Comparison of ENCODE assay signal across 8 cellular contexts in the genomic region with DNA sequence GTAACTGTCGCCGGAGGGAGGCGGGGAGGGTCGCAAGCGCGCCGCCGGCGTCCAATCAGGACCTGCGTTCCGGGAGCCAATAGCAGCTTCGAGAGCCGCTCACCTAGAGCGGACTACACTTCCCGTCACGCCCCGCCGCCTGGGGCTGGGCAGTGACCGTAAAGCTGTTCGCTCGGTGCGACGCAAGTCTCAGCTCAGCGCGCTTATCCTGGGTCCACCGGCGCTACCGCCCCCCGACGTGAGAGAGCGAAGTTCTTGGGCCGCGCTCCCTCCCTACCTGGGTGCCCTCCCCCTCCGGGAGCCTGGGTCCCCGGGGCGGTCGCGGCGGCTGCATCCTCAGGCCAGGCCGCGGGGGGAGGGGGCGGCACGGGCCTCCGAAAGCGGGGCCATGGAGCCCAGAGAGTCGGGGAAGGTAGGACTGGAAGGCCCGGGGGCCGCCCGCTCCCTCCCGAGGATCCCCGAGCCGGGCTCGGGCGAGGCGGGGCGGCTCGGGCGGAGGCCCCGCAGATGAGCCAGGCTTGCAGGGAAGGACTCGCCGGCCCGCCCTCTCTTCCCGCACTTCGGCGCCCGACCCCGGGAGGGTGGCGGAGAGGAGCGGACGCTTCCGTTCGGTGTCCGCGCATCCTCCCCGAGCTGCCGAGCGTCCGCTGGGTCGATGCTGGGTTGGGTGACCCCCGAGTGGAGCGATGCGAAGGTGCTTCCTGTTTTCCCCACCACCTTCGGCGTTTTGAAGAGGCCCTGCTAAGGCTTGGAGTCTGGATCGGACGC. TPM values are rescaled to one million over a fixed set of nuclear protein-coding genes. Genes with fewer than 3 reads are reported as not detected.
DNase-seq lines count a peak whose midpoint lies in the region; ATAC-seq and TF ChIP-seq lines count a peak whose summit lies in the region.

Gene ZNF862 (plus strand): TSS at position 152 of the 768 bp plus-strand sequence. CDS start 237 bp downstream, at position 389.

- no peak for TF ChIP-seq CTCF in GM10248 (IDR thresholded peaks at IDR 0.05; ENCODE audit: control extremely low read depth, extremely low read depth, low read depth, missing control alignments)
- TF ChIP-seq CTCF in osteoblast (IDR thresholded peaks at IDR 0.05; ENCODE audit: extremely low read depth, low read depth, low read length): no peak
- TF ChIP-seq CTCF in thoracic aorta (IDR thresholded peaks at IDR 0.05): no peak

- H3K27ac Mint-ChIP-seq in activated naive CD8-positive, alpha-beta T cell: peak within 1 kb of the TSS; percentile 83

- H3K4me2 ChIP-seq in osteoblast (ENCODE audit: insufficient read depth, low read length): peak within 1 kb of the TSS; percentile 93

- peak within 1 kb of the TSS; percentile 90 for H3K4me3 Mint-ChIP-seq in activated naive CD8-positive, alpha-beta T cell

- H3K27me3 ChIP-seq in osteoblast (ENCODE audit: insufficient read depth, low read length): no peaks in the 10 kb centered on the region
- H3K27me3 ChIP-seq in thoracic aorta (replicated peaks; ENCODE audit: insufficient read depth): no peaks in the 10 kb centered on the region

- H3K4me1 ChIP-seq in osteoblast (ENCODE audit: insufficient read depth, low read length) (peaks cover 7% of the 10 kb centered on the region), thoracic aorta (ENCODE audit: control insufficient read depth in 1 of 2, low read depth in 2 of 2) (peaks cover 8 to 11% of the 10 kb centered on the region in 2 donors)

- H2AFZ ChIP-seq in osteoblast (ENCODE audit: low read length): peak within 1 kb of the TSS; percentile 97

- H3K36me3 ChIP-seq in osteoblast (ENCODE audit: insufficient read depth, low read length) (no peaks in the 10 kb centered on the region), thoracic aorta (no peaks in the 10 kb centered on the region)

- H3K4me1 Mint-ChIP-seq in activated naive CD8-positive, alpha-beta T cell (ENCODE audit: low read depth): peaks cover 39% of the 10 kb centered on the region

- DNase-seq in GM10248 (ENCODE audit: extremely low spot score) (peak; percentile 99), NCI-H1105 (lab: John Stamatoyannopoulos, UW) (peak; percentile 98), SKM-1 treated with dmso at 0.1 percent for 144 hours (lab: John Stamatoyannopoulos, UW; ENCODE audit: unreplicated experiment) (peak; percentile 86), glomerular visceral epithelial cell (ENCODE audit: extremely low spot score) (peak; percentile 95), osteoblast (ENCODE audit: insufficient read length, low spot score, missing footprints) (peak; percentile 100), thoracic aorta (ENCODE audit: low spot score) (peak; percentile 88)

- H3K4me3 ChIP-seq in osteoblast (ENCODE audit: insufficient read depth, low read length) (peak within 1 kb of the TSS; percentile 89), thoracic aorta (peak within 1 kb of the TSS; percentile 98)

- H3K27me3 Mint-ChIP-seq in activated naive CD8-positive, alpha-beta T cell: peaks cover 2% of the 10 kb centered on the region

- ATAC-seq in HG02623 (IDR thresholded peaks at IDR 0.05; ENCODE audit: unreplicated experiment): peak; percentile 98
- peak; percentile 98 for ATAC-seq in thoracic aorta (ENCODE audit: insufficient number of reproducible peaks, low FRiP score, low read depth)

- H4K20me1 ChIP-seq in osteoblast (ENCODE audit: insufficient read depth, low read length): peaks cover 11% of the 10 kb centered on the region

- peaks cover 15% of the 10 kb centered on the region for H3K79me2 ChIP-seq in osteoblast (ENCODE audit: insufficient read depth, low read length)

- H3K9me3 ChIP-seq in osteoblast (ENCODE audit: low read depth, low read length) (no peaks in the 10 kb centered on the region), thoracic aorta (no peaks in the 10 kb centered on the region)

- peak within 1 kb of the TSS; percentile 48 for H3K27ac ChIP-seq in osteoblast (ENCODE audit: low read depth, low read length)
- H3K27ac ChIP-seq in thoracic aorta: peak within 1 kb of the TSS; percentile 68 to 81

- POLR2A ChIA-PET in GM10248 (lab: Yijun Ruan, JAX): interaction anchor here (0.6 kb wide), 1 partner anchor 17 kb away, joined by 3 read pairs; no protein-coding TSS in a partner anchor

- H3K9me3 Mint-ChIP-seq in activated naive CD8-positive, alpha-beta T cell (ENCODE audit: low read depth): no peaks in the 10 kb centered on the region

- CTCF ChIA-PET in GM10248 (lab: Yijun Ruan, JAX): interaction anchor here (0.7 to 1.9 kb wide), 6 partner anchors 23 to 1560 kb away, joined by 3 to 7 read pairs (median 3); partner anchors contain the start of gene ATP6V0E2

- H3K36me3 Mint-ChIP-seq in activated naive CD8-positive, alpha-beta T cell: no peaks in the 10 kb centered on the region

RNA-seq across cellular contexts. Expression of gene ZNF862, which starts in this region (rescaled TPM):
- 8.7 and 12.7 TPM in 2 replicates for total RNA-seq in osteoblast
- total RNA-seq in thoracic aorta: 10 to 100 TPM; 11.4 to 17.3 TPM

Comparison
In these comparisons a context has a peak if more than half of its experiments do, and no peak if none do; other contexts are left out.
1. Peak in every context shown above with its lines: DNase-seq, ATAC-seq, H3K4me3 ChIP-seq and H3K27ac ChIP-seq.